ENCODE assay signal across 35 cellular contexts in the genomic region with DNA sequence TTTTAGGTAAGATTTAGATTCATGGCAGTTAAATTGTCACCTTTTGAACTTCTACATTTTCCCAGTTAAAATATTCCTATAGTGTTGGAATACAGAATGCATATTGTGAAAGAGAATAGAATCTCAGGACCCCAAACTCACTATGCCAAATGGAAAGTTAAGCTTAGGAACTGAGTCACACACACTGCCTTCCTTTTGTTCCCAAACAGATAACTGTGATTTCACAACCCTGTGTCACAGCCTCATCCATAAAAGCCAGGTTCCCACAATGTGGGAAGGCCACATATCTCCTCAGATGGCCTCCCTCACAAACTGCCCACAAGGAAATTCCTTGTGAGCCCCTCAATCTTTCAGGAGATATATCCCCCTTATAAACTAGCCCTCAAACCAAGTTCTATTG.
"Had no signal": no experiment of that assay in that cellular context is flagged by ENCODE, and none has a peak within 500 bp of the region (broad histone marks: within the 10 kb centered on the region; RNA-seq: fewer than 3 reads in every experiment).

No MANE protein-coding gene starts in this region.

- DNase-seq: Karpas-422, Kasumi-1, KG1, MG63, MV-4-11, NCI-H1048, NCI-H1092, NCI-H1092 treated with DMSO at 0.1 percent for 48 hours, NCI-H1105, NCI-H1105 treated with DMSO at 0.1 percent for 48 hours, NCI-H1417, NCI-H1417 treated with DMSO at 0.1 percent for 48 hours, NCI-H1436, NCI-H1436 treated with DMSO at 0.1 percent for 48 hours, NCI-H146, NCI-H1694, NCI-H1694 treated with DMSO at 0.1 percent for 48 hours, NCI-H187, NCI-H187 treated with DMSO at 0.1 percent for 48 hours, NCI-H1930, NCI-H2029, NCI-H2029 treated with DMSO at 0.1 percent for 48 hours, NCI-H2081, NCI-H2081 treated with DMSO at 0.1 percent for 48 hours, NCI-H2107, NCI-H2171, NCI-H2171 treated with DMSO at 0.1 percent for 48 hours, NCI-H2227 treated with DMSO at 0.1 percent for 48 hours, NCI-H226, NCI-H345, NCI-H446, NCI-H446 treated with DMSO at 0.1 percent for 48 hours, NCI-H510A, NCI-H510A treated with DMSO at 0.1 percent for 48 hours had no signal

- H3K27me3 ChIP-seq: MG63 had no signal

- H3K9me3 ChIP-seq: MG63 had no signal

- H3K36me3 ChIP-seq: MG63 had no signal

- H3K9ac ChIP-seq: KMS-11 had no signal

- H3K4me2 ChIP-seq: KMS-11 had no signal

- H3K27ac ChIP-seq: KMS-11 had no signal

- H3K4me3 ChIP-seq: MG63 had no signal
